In the genomic region with DNA sequence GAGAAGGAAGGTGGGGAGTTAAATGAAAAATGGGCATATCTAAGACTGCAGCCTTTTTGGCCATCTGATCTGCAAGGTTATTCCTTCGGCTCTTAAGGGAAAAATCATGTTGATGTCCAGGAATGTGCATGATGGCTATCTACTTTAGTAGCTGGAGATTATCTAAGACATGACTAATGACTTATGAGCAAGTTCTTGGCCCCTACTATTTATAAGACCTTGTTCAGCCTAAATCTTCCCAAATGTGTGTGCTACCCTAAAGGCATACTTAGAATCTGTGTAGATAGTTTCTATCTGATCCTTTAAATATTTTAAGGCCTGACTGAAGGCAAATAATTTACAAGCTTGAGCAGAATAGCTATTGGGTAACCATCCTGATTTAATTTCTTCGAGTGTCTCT, we compare ENCODE assay signal across 38 cellular contexts. TPM values are rescaled to one million over a fixed set of nuclear protein-coding genes. Genes with fewer than 3 reads are reported as not detected.
"Had no signal": no experiment of that assay in that cellular context is flagged by ENCODE, and none has a peak within 500 bp of the region (broad histone marks: within the 10 kb centered on the region; RNA-seq: fewer than 3 reads in every experiment).

No MANE protein-coding gene starts in this region.

- ATAC-seq: activated naive CD4-positive, alpha-beta T cell treated with anti-CD3 and anti-CD28 coated beads, Interleukin-2, amount 50 U/mL, for 72 hours; activated T-cell treated with anti-CD3 and anti-CD28 coated beads, Interleukin-2, amount 50 U/mL, for 4 hours; body of pancreas; heart left ventricle; sciatic nerve; stimulated activated effector memory CD8-positive, alpha-beta T cell treated with anti-CD3 and anti-CD28 coated beads, Interleukin-12 subunit alpha, Interleukin-12 subunit beta, amount 100 ng/mL, for 72 hours; stimulated activated naive CD8-positive, alpha-beta T cell treated with anti-CD3 and anti-CD28 coated beads, Interleukin-15, amount 100 ng/mL, for 72 hours; T-helper 17 cell had no signal

- H3K9me3 ChIP-seq: body of pancreas, colonic mucosa, esophagus squamous epithelium, heart left ventricle, neutrophil, upper lobe of left lung, vagina had no signal

- H3K4me1 ChIP-seq: body of pancreas, colonic mucosa, esophagus squamous epithelium, heart left ventricle, upper lobe of left lung, vagina had no signal

- H3K4me3 ChIP-seq: body of pancreas, colonic mucosa, esophagus squamous epithelium, heart left ventricle, skin epidermis, upper lobe of left lung, vagina had no signal

- H3K27ac ChIP-seq: body of pancreas, colonic mucosa, epithelial cell of prostate, esophagus squamous epithelium, heart left ventricle, neutrophil, skin epidermis, upper lobe of left lung, vagina had no signal

- H3K27me3 ChIP-seq: body of pancreas, colonic mucosa, neutrophil, upper lobe of left lung, vagina had no signal

- H3K36me3 ChIP-seq: colonic mucosa, esophagus squamous epithelium, heart left ventricle, neutrophil, upper lobe of left lung, vagina had no signal

- DNase-seq: activated CD4-positive, alpha-beta memory T cell treated with anti-CD3 and anti-CD28 coated beads, Interleukin-2, amount 10 ng/mL, durations not matched to agents 7 days and 5 days; activated CD4-positive, alpha-beta T cell treated with anti-CD3 and anti-CD28 coated beads for 1 hour; activated CD4-positive, alpha-beta T cell treated with anti-CD3 and anti-CD28 coated beads, Interleukin-2, amount 10 ng/mL, durations not matched to agents 7 days and 5 days; activated naive CD4-positive, alpha-beta T cell; activated T-cell treated with anti-CD3 and anti-CD28 coated beads, Interleukin-2, amount 50 U/mL, for 4 hours; aorta; body of pancreas; cerebellar nuclear complex; colonic mucosa; effector CD8-positive, alpha-beta T cell; esophagus squamous epithelium; heart left ventricle; hypothalamus; immature natural killer cell; naive B cell; nephron progenitor cell; retina; stimulated activated CD4-positive, alpha-beta T cell treated with anti-CD3 and anti-CD28 coated beads, Interleukin-12 subunit alpha, Interleukin-12 subunit beta, amount 100 ng/mL, for 4 hours; stimulated activated CD4-positive, alpha-beta T cell treated with anti-CD3 and anti-CD28 coated beads, Interleukin-4, amount 100 ng/mL, for 1 hour; stimulated activated naive CD8-positive, alpha-beta T cell treated with anti-CD3 and anti-CD28 coated beads, Interleukin-15, amount 100 ng/mL, for 72 hours; substantia nigra; T-helper 17 cell; T1000; upper lobe of left lung had no signal

RNA-seq across cellular contexts. Expression of a gene that starts 41.8 kb away (rescaled TPM):
- total RNA-seq: activated CD4-positive, alpha-beta memory T cell treated with anti-CD3 and anti-CD28 coated beads, Interleukin-2, amount 10 ng/mL, durations not matched to agents 7 days and 5 days; activated CD4-positive, alpha-beta T cell treated with anti-CD3 and anti-CD28 coated beads, Interleukin-2, amount 10 ng/mL, durations not matched to agents 7 days and 5 days; activated naive CD4-positive, alpha-beta T cell treated with anti-CD3 and anti-CD28 coated beads, Interleukin-2, amount 50 U/mL, for 72 hours; activated T-cell treated with anti-CD3 and anti-CD28 coated beads, Interleukin-2, amount 50 U/mL, for 4 hours; activated T-helper 2 cell treated with anti-CD3 and anti-CD28 coated beads, Interferon-gamma antibody, Interleukin-2, Interleukin-4, amounts not matched to agents 10 μg/mL and 5 μg/mL and 100 μg/mL, durations not matched to agents 14 hours and 24 hours and 36 hours; mesothelial cell of epicardium; osteocyte; progenitor cell of endocrine pancreas; T-helper 17 cell; vagina had no signal

RNA-seq across cellular contexts. Expression of a gene that starts 42.4 kb away (rescaled TPM):
- total RNA-seq: activated CD4-positive, alpha-beta memory T cell treated with anti-CD3 and anti-CD28 coated beads, Interleukin-2, amount 10 ng/mL, durations not matched to agents 7 days and 5 days; activated CD4-positive, alpha-beta T cell treated with anti-CD3 and anti-CD28 coated beads, Interleukin-2, amount 10 ng/mL, durations not matched to agents 7 days and 5 days; activated T-cell treated with anti-CD3 and anti-CD28 coated beads, Interleukin-2, amount 50 U/mL, for 4 hours; activated T-helper 2 cell treated with anti-CD3 and anti-CD28 coated beads, Interferon-gamma antibody, Interleukin-2, Interleukin-4, amounts not matched to agents 10 μg/mL and 5 μg/mL and 100 μg/mL, durations not matched to agents 14 hours and 24 hours and 36 hours; aorta; body of pancreas; colonic mucosa; dermis microvascular lymphatic vessel endothelial cell; esophagus squamous epithelium; heart left ventricle; kidney epithelial cell; lower leg skin; mesothelial cell of epicardium; osteocyte; progenitor cell of endocrine pancreas; sciatic nerve; upper lobe of left lung; vagina had no signal
